In the genomic region with DNA sequence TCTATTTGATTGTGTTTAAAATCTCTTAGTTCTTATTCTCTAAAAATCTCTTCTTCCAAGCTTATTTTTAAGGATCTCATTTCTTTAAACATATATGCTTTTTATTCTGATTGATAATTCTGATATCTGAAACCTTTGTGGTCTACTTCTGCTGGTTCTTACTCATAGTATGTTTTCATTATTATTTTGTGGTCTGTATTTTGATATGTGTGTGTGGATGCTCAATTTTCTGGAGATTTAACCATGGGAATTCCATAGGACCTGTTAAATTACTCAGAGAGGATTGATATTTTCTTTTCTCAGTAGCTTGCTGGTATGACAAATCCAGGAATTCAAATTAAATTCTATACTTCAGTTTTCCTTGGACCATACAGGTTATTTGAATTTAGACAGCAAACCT, we compare ENCODE assay signal across 18 cellular contexts.
"Had no signal": no experiment of that assay in that cellular context is flagged by ENCODE, and none has a peak within 500 bp of the region (broad histone marks: within the 10 kb centered on the region; RNA-seq: fewer than 3 reads in every experiment).

No MANE protein-coding gene starts in this region.

- DNase-seq: activated B cell treated with CpG ODN at 0.5 μM for 24 hours; activated CD4-positive, alpha-beta T cell treated with anti-CD3 and anti-CD28 coated beads, Interleukin-2, amount 50 U/mL, for 1 hour; activated CD8-positive, alpha-beta T cell treated with anti-CD3 and anti-CD28 coated beads for 36 hours; activated T-cell treated with anti-CD3 and anti-CD28 coated beads, Interleukin-2, amount 50 U/mL, for 48 hours; endodermal cell; foreskin fibroblast; left lung; mesendoderm; natural killer cell; occipital lobe; psoas muscle; sigmoid colon; small intestine; stimulated activated CD4-positive, alpha-beta T cell treated with anti-CD3 and anti-CD28 coated beads, Interleukin-4, amount 100 ng/mL, for 24 hours; upper lobe of left lung had no signal

- ATAC-seq: activated CD8-positive, alpha-beta T cell treated with anti-CD3 and anti-CD28 coated beads for 36 hours; activated naive CD4-positive, alpha-beta T cell treated with anti-CD3 and anti-CD28 coated beads, Interleukin-2, amount 50 U/mL, for 72 hours; esophagus mucosa; left lung; natural killer cell; psoas muscle; stimulated activated effector memory CD8-positive, alpha-beta T cell treated with anti-CD3 and anti-CD28 coated beads, Interleukin-12 subunit alpha, Interleukin-12 subunit beta, amount 100 ng/mL, for 72 hours had no signal
